Comparison of ENCODE assay signal across 31 cellular contexts in genomic region chr9:38136386-38136785, GRCh38.
"Had no signal": no experiment of that assay in that cellular context is flagged by ENCODE, and none has a peak within 500 bp of the region (broad histone marks: within the 10 kb centered on the region; RNA-seq: fewer than 3 reads in every experiment).

No MANE protein-coding gene starts in this region.

- DNase-seq: naive thymus-derived CD8-positive, alpha-beta T cell; nephron progenitor cell; occipital lobe; ovary; posterior cingulate gyrus; psoas muscle; right cardiac atrium; right lobe of liver; sigmoid colon; small intestine; stimulated activated CD4-positive, alpha-beta T cell treated with anti-CD3 and anti-CD28 coated beads, Interleukin-12 subunit alpha, Interleukin-12 subunit beta, amount 100 ng/mL, for 4 hours; stimulated activated CD4-positive, alpha-beta T cell treated with anti-CD3 and anti-CD28 coated beads, Interleukin-1b, Interleukin-23, amount 100 ng/mL, for 48 hours; stimulated activated CD4-positive, alpha-beta T cell treated with anti-CD3 and anti-CD28 coated beads, Interleukin-4, amount 100 ng/mL, for 1 hour; stimulated activated CD4-positive, alpha-beta T cell treated with anti-CD3 and anti-CD28 coated beads, Interleukin-4, amount 100 ng/mL, for 4 hours; stimulated activated CD8-positive, alpha-beta memory T cell treated with anti-CD3 and anti-CD28 coated beads, Interleukin-4, amount 100 ng/mL, for 48 hours; stimulated activated naive CD4-positive, alpha-beta T cell; stimulated activated naive CD8-positive, alpha-beta T cell treated with anti-CD3 and anti-CD28 coated beads, Interleukin-15, amount 100 ng/mL, for 72 hours; stimulated activated naive CD8-positive, alpha-beta T cell treated with anti-CD3 and anti-CD28 coated beads, Interleukin-15, Interleukin-2, amounts not matched to agents 100 U/mL and 50 U/mL, for 24 hours; substantia nigra; testis; tibial artery; transverse colon; uterus had no signal

- H3K4me1 ChIP-seq: parathyroid adenoma, psoas muscle, right lobe of liver, suprapubic skin, testis, transverse colon, upper lobe of right lung had no signal

- H3K36me3 ChIP-seq: ovary, right lobe of liver, sigmoid colon, suprapubic skin, tibial artery, transverse colon, upper lobe of right lung, uterus had no signal

- H3K27ac Mint-ChIP-seq: naive thymus-derived CD8-positive, alpha-beta T cell; natural killer cell treated with Interleukin-12 subunit alpha and Interleukin-12 subunit beta and Interleukin-15 and Interleukin-18, amount 100 ng/mL, for 72 hours; nephron progenitor cell; progenitor cell of endocrine pancreas; stimulated activated memory B cell treated with anti-CD40 and anti-IgM and Interleukin-4, amounts not matched to agents 10 μg/mL and 1 μg/mL and 100 μg/mL, for 72 hours; stimulated activated naive CD8-positive, alpha-beta T cell treated with anti-CD3 and anti-CD28 coated beads, Interleukin-15, amount 100 ng/mL, for 72 hours; type B pancreatic cell had no signal

- H3K4me1 Mint-ChIP-seq: naive thymus-derived CD8-positive, alpha-beta T cell; neural crest cell; stimulated activated memory B cell treated with anti-CD40 and anti-IgM and Interleukin-4, amounts not matched to agents 10 μg/mL and 1 μg/mL and 100 μg/mL, for 72 hours; stimulated activated naive CD8-positive, alpha-beta T cell treated with anti-CD3 and anti-CD28 coated beads, Interleukin-15, amount 100 ng/mL, for 72 hours had no signal

- H3K36me3 Mint-ChIP-seq: naive thymus-derived CD8-positive, alpha-beta T cell; natural killer cell treated with Interleukin-12 subunit alpha and Interleukin-12 subunit beta and Interleukin-15 and Interleukin-18, amount 100 ng/mL, for 72 hours; stimulated activated memory B cell treated with anti-CD40 and anti-IgM and Interleukin-4, amounts not matched to agents 10 μg/mL and 1 μg/mL and 100 μg/mL, for 72 hours; type B pancreatic cell had no signal

- H3K9me3 ChIP-seq: ovary, psoas muscle, right lobe of liver, sigmoid colon, suprapubic skin, testis, tibial artery, transverse colon, upper lobe of right lung, uterus had no signal

- H3K27me3 ChIP-seq: ovary, right lobe of liver, sigmoid colon, testis, transverse colon, upper lobe of right lung, uterus had no signal

- H2AFZ ChIP-seq: parathyroid adenoma had no signal

- H3K4me3 Mint-ChIP-seq: naive thymus-derived CD8-positive, alpha-beta T cell; natural killer cell treated with Interleukin-12 subunit alpha and Interleukin-12 subunit beta and Interleukin-15 and Interleukin-18, amount 100 ng/mL, for 72 hours; nephron progenitor cell; neural crest cell; stimulated activated memory B cell treated with anti-CD40 and anti-IgM and Interleukin-4, amounts not matched to agents 10 μg/mL and 1 μg/mL and 100 μg/mL, for 72 hours; stimulated activated naive CD8-positive, alpha-beta T cell treated with anti-CD3 and anti-CD28 coated beads, Interleukin-15, amount 100 ng/mL, for 72 hours; type B pancreatic cell had no signal

- H3K9ac ChIP-seq: parathyroid adenoma had no signal

- FAIRE-seq: small intestine had no signal

- H3K9me3 Mint-ChIP-seq: naive thymus-derived CD8-positive, alpha-beta T cell; natural killer cell treated with Interleukin-12 subunit alpha and Interleukin-12 subunit beta and Interleukin-15 and Interleukin-18, amount 100 ng/mL, for 72 hours; nephron progenitor cell; neural crest cell; stimulated activated memory B cell treated with anti-CD40 and anti-IgM and Interleukin-4, amounts not matched to agents 10 μg/mL and 1 μg/mL and 100 μg/mL, for 72 hours; stimulated activated naive CD8-positive, alpha-beta T cell treated with anti-CD3 and anti-CD28 coated beads, Interleukin-15, amount 100 ng/mL, for 72 hours; type B pancreatic cell had no signal

- H3K79me2 ChIP-seq: parathyroid adenoma had no signal

- H3K4me3 ChIP-seq: ovary, psoas muscle, right lobe of liver, sigmoid colon, suprapubic skin, testis, tibial artery, transverse colon, upper lobe of right lung, uterus had no signal

- H3K27ac ChIP-seq: ovary, parathyroid adenoma, psoas muscle, right lobe of liver, sigmoid colon, suprapubic skin, testis, tibial artery, transverse colon, upper lobe of right lung, uterus had no signal

- ATAC-seq: naive thymus-derived CD8-positive, alpha-beta T cell; natural killer cell treated with Interleukin-12 subunit alpha and Interleukin-12 subunit beta and Interleukin-15 and Interleukin-18, amount 100 ng/mL, for 72 hours; psoas muscle; right cardiac atrium; right lobe of liver; stimulated activated memory B cell treated with anti-CD40 and anti-IgM and Interleukin-4, amounts not matched to agents 10 μg/mL and 1 μg/mL and 100 μg/mL, for 72 hours; stimulated activated naive CD8-positive, alpha-beta T cell treated with anti-CD3 and anti-CD28 coated beads, Interleukin-15, amount 100 ng/mL, for 72 hours; stimulated activated naive CD8-positive, alpha-beta T cell treated with anti-CD3 and anti-CD28 coated beads, Interleukin-15, Interleukin-2, amounts not matched to agents 100 U/mL and 50 U/mL, for 24 hours; upper lobe of right lung had no signal
